In the genomic region with DNA sequence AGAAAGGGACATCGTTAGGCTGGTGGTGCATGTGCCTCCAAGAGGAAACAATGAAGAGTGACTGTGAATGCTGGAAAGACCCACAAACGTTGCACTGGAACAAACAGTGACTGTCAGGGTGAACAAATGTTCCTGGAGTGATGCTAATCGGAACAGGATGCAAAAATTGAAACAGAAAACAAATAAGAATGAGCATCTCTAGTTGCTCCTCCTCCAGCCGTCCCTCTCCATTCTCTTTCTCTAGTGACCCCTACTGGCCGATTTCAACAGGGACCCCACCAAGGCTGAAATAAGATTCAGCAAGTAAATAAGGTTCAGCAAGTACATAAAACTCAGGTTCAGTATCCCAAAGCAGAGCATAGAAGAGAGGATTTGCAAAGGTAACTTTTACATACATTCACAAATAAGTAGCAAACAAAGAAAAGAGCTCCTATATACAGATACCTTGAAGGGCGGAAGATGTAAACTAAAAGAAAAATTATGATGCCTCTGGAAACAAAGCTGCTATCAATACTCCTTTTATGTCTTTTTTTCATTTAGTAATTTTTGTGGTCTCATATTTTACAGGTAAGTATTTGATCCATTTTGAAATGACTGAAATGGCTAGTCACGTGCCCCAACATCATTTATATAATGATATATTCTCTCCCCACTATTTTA, we compare ENCODE assay signal across 10 cellular contexts.
A peak's percentile ranks its signal among the peaks of the same experiment; 100 is the strongest.
DNase-seq lines count a peak whose midpoint lies in the region; ATAC-seq and TF ChIP-seq lines count a peak whose summit lies in the region.
"Had no signal": no experiment of that assay in that cellular context is flagged by ENCODE, and none has a peak within 500 bp of the region (broad histone marks: within the 10 kb centered on the region; RNA-seq: fewer than 3 reads in every experiment).

No MANE protein-coding gene starts in this region.

- H3K27ac ChIP-seq in right atrium auricular region (no peak overlapping the region), VCaP (no peak overlapping the region), right cardiac atrium (ENCODE audit: low read length) (no peak overlapping the region)
- H3K27ac ChIP-seq: epithelial cell of prostate had no signal

- H3K9me3 ChIP-seq in right atrium auricular region (no peaks in the 10 kb centered on the region), right cardiac atrium (ENCODE audit: control insufficient read depth, low read length) (no peaks in the 10 kb centered on the region)
- H3K9me3 ChIP-seq: HAP-1 had no signal

- H3K27me3 ChIP-seq in right atrium auricular region (no peaks in the 10 kb centered on the region), right cardiac atrium (ENCODE audit: control insufficient read depth, insufficient read depth) (no peaks in the 10 kb centered on the region)

- no peaks in the 10 kb centered on the region for H3K36me3 ChIP-seq in right atrium auricular region
- H3K36me3 ChIP-seq: HAP-1 had no signal

- TF ChIP-seq RAD21 in Ishikawa (IDR thresholded peaks at IDR 0.05; ENCODE audit: low read depth), result peak; percentile 70

- no peak for TF ChIP-seq EP300 in Ishikawa (IDR thresholded peaks at IDR 0.05; ENCODE audit: borderline replicate concordance)

- CTCF ChIA-PET in activated CD8-positive, alpha-beta memory T cell treated with anti-CD3 and anti-CD28 coated beads, Interleukin-2, amount 10 ng/mL, durations not matched to agents 7 days and 5 days (lab: Charles Lee), result no interaction called here

- no peak overlapping the region for H3K27ac Mint-ChIP-seq in activated CD8-positive, alpha-beta memory T cell treated with anti-CD3 and anti-CD28 coated beads, Interleukin-2, amount 10 ng/mL, durations not matched to agents 7 days and 5 days

- no peaks in the 10 kb centered on the region for H3K4me1 Mint-ChIP-seq in activated CD8-positive, alpha-beta memory T cell treated with anti-CD3 and anti-CD28 coated beads, Interleukin-2, amount 10 ng/mL, durations not matched to agents 7 days and 5 days

- H3K4me1 ChIP-seq in right atrium auricular region, result no peaks in the 10 kb centered on the region
- peaks cover 2% of the 10 kb centered on the region for H3K4me1 ChIP-seq in right cardiac atrium (ENCODE audit: control insufficient read depth, insufficient read depth, low read length)
- H3K4me1 ChIP-seq: HAP-1 had no signal

- TF ChIP-seq CTCF in right atrium auricular region (IDR thresholded peaks at IDR 0.05) (peak; percentile 31 to 61), VCaP (conservative IDR thresholded peaks at IDR 0.05) (peak; percentile 75)

- peaks cover 3% of the 10 kb centered on the region for H3K9me3 Mint-ChIP-seq in activated CD8-positive, alpha-beta memory T cell treated with anti-CD3 and anti-CD28 coated beads, Interleukin-2, amount 10 ng/mL, durations not matched to agents 7 days and 5 days (ENCODE audit: low read depth)

- H3K36me3 Mint-ChIP-seq in activated CD8-positive, alpha-beta memory T cell treated with anti-CD3 and anti-CD28 coated beads, Interleukin-2, amount 10 ng/mL, durations not matched to agents 7 days and 5 days, result no peaks in the 10 kb centered on the region

- H3K4me3 Mint-ChIP-seq in activated CD8-positive, alpha-beta memory T cell treated with anti-CD3 and anti-CD28 coated beads, Interleukin-2, amount 10 ng/mL, durations not matched to agents 7 days and 5 days, result no peak overlapping the region

- intact Hi-C loops in Right ventricle myocardium inferior (cut with DNase I), result loop anchor here (5.0 kb wide), 1 partner anchor 101 kb away; no protein-coding TSS in a partner anchor
- intact Hi-C loops in right cardiac atrium (cut with DNase I), result no loop called here

- no peak for DNase-seq in right atrium auricular region (ENCODE audit: low spot score)
- no peak for DNase-seq in Right ventricle myocardium inferior (ENCODE audit: missing footprints)
- no peak for DNase-seq in right cardiac atrium
- peak; percentile 22 for DNase-seq in stimulated activated naive CD8-positive, alpha-beta T cell treated with anti-CD3 and anti-CD28 coated beads, Interleukin-15, Interleukin-2, amounts not matched to agents 100 U/mL and 50 U/mL, for 24 hours
- DNase-seq in activated CD8-positive, alpha-beta memory T cell treated with anti-CD3 and anti-CD28 coated beads, Interleukin-2, amount 10 ng/mL, durations not matched to agents 7 days and 5 days, result no peak

- ATAC-seq in Right ventricle myocardium inferior (no peak), right cardiac atrium (peak in 1 of 2 donors; percentile 26), GM21786 (IDR thresholded peaks at IDR 0.05; ENCODE audit: unreplicated experiment) (no peak)
- ATAC-seq in stimulated activated naive CD8-positive, alpha-beta T cell treated with anti-CD3 and anti-CD28 coated beads, Interleukin-15, Interleukin-2, amounts not matched to agents 100 U/mL and 50 U/mL, for 24 hours, result no peak
- no peak for ATAC-seq in activated CD8-positive, alpha-beta memory T cell treated with anti-CD3 and anti-CD28 coated beads, Interleukin-2, amount 10 ng/mL, durations not matched to agents 7 days and 5 days

- no peaks in the 10 kb centered on the region for H3K27me3 Mint-ChIP-seq in activated CD8-positive, alpha-beta memory T cell treated with anti-CD3 and anti-CD28 coated beads, Interleukin-2, amount 10 ng/mL, durations not matched to agents 7 days and 5 days

- 57% methylated on average over 7 of the region's 7 CpGs for WGBS in right cardiac atrium

- H3K4me3 ChIP-seq in right atrium auricular region (no peak overlapping the region), right cardiac atrium (ENCODE audit: low read length) (peak overlapping the region; percentile 25)
- H3K4me3 ChIP-seq: HAP-1 had no signal

TF ChIP-seq in Ishikawa, 13 proteins besides CTCF, POLR2A, EP300 and RAD21:
- TF ChIP-seq CEBPB (IDR thresholded peaks at IDR 0.05) (no peak), TAF1 (IDR thresholded peaks at IDR 0.05; ENCODE audit: low read depth) (no peak), NFIC (IDR thresholded peaks at IDR 0.05) (no peak), TCF12 (IDR thresholded peaks at IDR 0.05; ENCODE audit: low read depth) (no peak), EGR1 (IDR thresholded peaks at IDR 0.05) (no peak), ZBTB7A (IDR thresholded peaks at IDR 0.05; ENCODE audit: low read depth) (no peak), TEAD4 (IDR thresholded peaks at IDR 0.05) (no peak), CREB1 (IDR thresholded peaks at IDR 0.05; ENCODE audit: low read depth) (no peak), FOXM1 (IDR thresholded peaks at IDR 0.05; ENCODE audit: borderline replicate concordance, low read depth) (no peak), YY1 (IDR thresholded peaks at IDR 0.05; ENCODE audit: low read depth) (no peak)
- TF ChIP-seq, protein P1, sequence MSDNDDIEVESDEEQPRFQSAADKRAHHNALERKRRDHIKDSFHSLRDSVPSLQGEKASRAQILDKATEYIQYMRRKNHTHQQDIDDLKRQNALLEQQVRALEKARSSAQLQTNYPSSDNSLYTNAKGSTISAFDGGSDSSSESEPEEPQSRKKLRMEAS (IDR thresholded peaks at IDR 0.05), result no peak
- TF ChIP-seq, protein P2, sequence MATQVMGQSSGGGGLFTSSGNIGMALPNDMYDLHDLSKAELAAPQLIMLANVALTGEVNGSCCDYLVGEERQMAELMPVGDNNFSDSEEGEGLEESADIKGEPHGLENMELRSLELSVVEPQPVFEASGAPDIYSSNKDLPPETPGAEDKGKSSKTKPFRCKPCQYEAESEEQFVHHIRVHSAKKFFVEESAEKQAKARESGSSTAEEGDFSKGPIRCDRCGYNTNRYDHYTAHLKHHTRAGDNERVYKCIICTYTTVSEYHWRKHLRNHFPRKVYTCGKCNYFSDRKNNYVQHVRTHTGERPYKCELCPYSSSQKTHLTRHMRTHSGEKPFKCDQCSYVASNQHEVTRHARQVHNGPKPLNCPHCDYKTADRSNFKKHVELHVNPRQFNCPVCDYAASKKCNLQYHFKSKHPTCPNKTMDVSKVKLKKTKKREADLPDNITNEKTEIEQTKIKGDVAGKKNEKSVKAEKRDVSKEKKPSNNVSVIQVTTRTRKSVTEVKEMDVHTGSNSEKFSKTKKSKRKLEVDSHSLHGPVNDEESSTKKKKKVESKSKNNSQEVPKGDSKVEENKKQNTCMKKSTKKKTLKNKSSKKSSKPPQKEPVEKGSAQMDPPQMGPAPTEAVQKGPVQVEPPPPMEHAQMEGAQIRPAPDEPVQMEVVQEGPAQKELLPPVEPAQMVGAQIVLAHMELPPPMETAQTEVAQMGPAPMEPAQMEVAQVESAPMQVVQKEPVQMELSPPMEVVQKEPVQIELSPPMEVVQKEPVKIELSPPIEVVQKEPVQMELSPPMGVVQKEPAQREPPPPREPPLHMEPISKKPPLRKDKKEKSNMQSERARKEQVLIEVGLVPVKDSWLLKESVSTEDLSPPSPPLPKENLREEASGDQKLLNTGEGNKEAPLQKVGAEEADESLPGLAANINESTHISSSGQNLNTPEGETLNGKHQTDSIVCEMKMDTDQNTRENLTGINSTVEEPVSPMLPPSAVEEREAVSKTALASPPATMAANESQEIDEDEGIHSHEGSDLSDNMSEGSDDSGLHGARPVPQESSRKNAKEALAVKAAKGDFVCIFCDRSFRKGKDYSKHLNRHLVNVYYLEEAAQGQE (IDR thresholded peaks at IDR 0.05; ENCODE audit: low read depth), result no peak
- TF ChIP-seq, protein P3, sequence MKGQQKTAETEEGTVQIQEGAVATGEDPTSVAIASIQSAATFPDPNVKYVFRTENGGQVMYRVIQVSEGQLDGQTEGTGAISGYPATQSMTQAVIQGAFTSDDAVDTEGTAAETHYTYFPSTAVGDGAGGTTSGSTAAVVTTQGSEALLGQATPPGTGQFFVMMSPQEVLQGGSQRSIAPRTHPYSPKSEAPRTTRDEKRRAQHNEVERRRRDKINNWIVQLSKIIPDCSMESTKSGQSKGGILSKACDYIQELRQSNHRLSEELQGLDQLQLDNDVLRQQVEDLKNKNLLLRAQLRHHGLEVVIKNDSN (IDR thresholded peaks at IDR 0.05), result no peak
